8 cellular contexts compared by ENCODE assay signal in genomic region chr19:13277104-13277809, GRCh38.
DNase-seq lines count a peak whose midpoint lies in the region; ATAC-seq and TF ChIP-seq lines count a peak whose summit lies in the region.

No MANE protein-coding gene starts in this region.

- peaks cover 26% of the 10 kb centered on the region for H3K4me1 Mint-ChIP-seq in activated T-cell treated with anti-CD3 and anti-CD28 coated beads, Interleukin-2, amount 50 U/mL, for 4 hours (ENCODE audit: low read depth)

- H3K9me3 Mint-ChIP-seq in activated T-cell treated with anti-CD3 and anti-CD28 coated beads, Interleukin-2, amount 50 U/mL, for 4 hours, result no peaks in the 10 kb centered on the region

- DNase-seq in GDM1 (lab: John Stamatoyannopoulos, UW) (peak; percentile 44), HuH-7.5 (ENCODE audit: low spot score) (peak; percentile 56), RPMI8226 (peak; percentile 80), fibroblast of the aortic adventitia (ENCODE audit: low read depth) (peak; percentile 86), omental fat pad (ENCODE audit: low spot score) (no peak), thoracic aorta (ENCODE audit: low spot score) (no peak)
- peak; percentile 48 for DNase-seq in activated T-cell treated with anti-CD3 and anti-CD28 coated beads, Interleukin-2, amount 50 U/mL, for 4 hours

- no peaks in the 10 kb centered on the region for H3K4me1 ChIP-seq in thoracic aorta (ENCODE audit: control insufficient read depth in 1 of 2, low read depth in 2 of 2)

- H3K4me3 ChIP-seq in fibroblast of the aortic adventitia (ENCODE audit: low read depth, low read length), result no peak overlapping the region
- H3K4me3 ChIP-seq in thoracic aorta, result peak overlapping the region; percentile 2

- ATAC-seq in activated T-cell treated with anti-CD3 and anti-CD28 coated beads, Interleukin-2, amount 50 U/mL, for 4 hours, result peak; percentile 97
- ATAC-seq in omental fat pad (ENCODE audit: low FRiP score) (peak; percentile 84), thoracic aorta (ENCODE audit: insufficient number of reproducible peaks, low FRiP score, low read depth) (peak; percentile 58), HG03432 (IDR thresholded peaks at IDR 0.05; ENCODE audit: unreplicated experiment) (no peak)

- no peaks in the 10 kb centered on the region for H3K9me3 ChIP-seq in thoracic aorta

- no peak overlapping the region for H3K27ac ChIP-seq in thoracic aorta

- H3K36me3 Mint-ChIP-seq in activated T-cell treated with anti-CD3 and anti-CD28 coated beads, Interleukin-2, amount 50 U/mL, for 4 hours (ENCODE audit: insufficient read depth), result no peaks in the 10 kb centered on the region

- no peaks in the 10 kb centered on the region for H3K27me3 Mint-ChIP-seq in activated T-cell treated with anti-CD3 and anti-CD28 coated beads, Interleukin-2, amount 50 U/mL, for 4 hours (ENCODE audit: low read depth)

- TF ChIP-seq CTCF in fibroblast of the aortic adventitia (IDR thresholded peaks at IDR 0.05; ENCODE audit: insufficient read depth, low read length) (peak; percentile 36), omental fat pad (IDR thresholded peaks at IDR 0.05) (peak in 1 of 3 donors; percentile 50), thoracic aorta (IDR thresholded peaks at IDR 0.05) (peak; percentile 73)

- H3K27me3 ChIP-seq in thoracic aorta (replicated peaks; ENCODE audit: insufficient read depth), result no peaks in the 10 kb centered on the region

- no peaks in the 10 kb centered on the region for H3K36me3 ChIP-seq in thoracic aorta

- peak overlapping the region; percentile 17 for H3K4me3 Mint-ChIP-seq in activated T-cell treated with anti-CD3 and anti-CD28 coated beads, Interleukin-2, amount 50 U/mL, for 4 hours

Comparison
In these comparisons a context has a peak if more than half of its experiments do, and no peak if none do; other contexts are left out.
1. DNase-seq: peak in GDM1 (single experiment), HuH-7.5 (single experiment), RPMI8226 (single experiment), activated T-cell treated with anti-CD3 and anti-CD28 coated beads, Interleukin-2, amount 50 U/mL, for 4 hours (single experiment) and fibroblast of the aortic adventitia (single experiment); none in omental fat pad (single experiment) and thoracic aorta (single experiment).